ENCODE assay signal across 27 cellular contexts in genomic region chr3:56269755-56270154, GRCh38.
DNase-seq lines count a peak whose midpoint lies in the region; ATAC-seq and TF ChIP-seq lines count a peak whose summit lies in the region.
"Had no signal": no experiment of that assay in that cellular context is flagged by ENCODE, and none has a peak within 500 bp of the region (broad histone marks: within the 10 kb centered on the region; RNA-seq: fewer than 3 reads in every experiment).

No MANE protein-coding gene starts in this region.

- H3K9me3 Mint-ChIP-seq in osteocyte (ENCODE audit: unreplicated experiment): peaks cover 4% of the 10 kb centered on the region
- H3K9me3 Mint-ChIP-seq: activated CD4-positive, alpha-beta T cell treated with anti-CD3 and anti-CD28 coated beads, Interleukin-2, amount 10 ng/mL, durations not matched to agents 7 days and 5 days had no signal

- H3K36me3 Mint-ChIP-seq in osteocyte (ENCODE audit: unreplicated experiment): no peaks in the 10 kb centered on the region
- H3K36me3 Mint-ChIP-seq: IgD-negative memory B cell had no signal

- peak; percentile 17 for DNase-seq in NCI-H1694 (lab: John Stamatoyannopoulos, UW)
- DNase-seq in NCI-H1694 treated with DMSO at 0.1 percent for 48 hours (lab: John Stamatoyannopoulos, UW): no peak
- DNase-seq in astrocyte of the hippocampus (ENCODE audit: low read depth, low spot score): peak; percentile 52
- peak; percentile 14 for DNase-seq in fibroblast of the aortic adventitia (ENCODE audit: low read depth)
- DNase-seq in osteocyte (ENCODE audit: extremely low spot score, unreplicated experiment): no peak
- DNase-seq in iPS-NIHi11 (ENCODE audit: low spot score): no peak
- DNase-seq in DMS53 (lab: John Stamatoyannopoulos, UW): no peak
- DNase-seq: activated CD4-positive, alpha-beta T cell treated with anti-CD3 and anti-CD28 coated beads, Interleukin-2, amount 10 ng/mL, durations not matched to agents 7 days and 5 days; activated naive CD4-positive, alpha-beta T cell; activated T-cell treated with anti-CD3 and anti-CD28 coated beads, Interleukin-2, amount 50 U/mL, for 48 hours; amniotic stem cell; BE2C; COR-L47; DND-41; gastrocnemius medialis; lower lobe of right lung; mucosa of descending colon; NCI-H1105 treated with DMSO at 0.1 percent for 48 hours; NCI-H2081; psoas muscle; small intestine; stimulated activated CD4-positive, alpha-beta T cell treated with anti-CD3 and anti-CD28 coated beads, Interleukin-1b, Interleukin-23, amount 100 ng/mL, for 48 hours; T-helper 9 cell; upper lobe of right lung had no signal

- H3K27me3 Mint-ChIP-seq in osteocyte (ENCODE audit: unreplicated experiment): no peaks in the 10 kb centered on the region
- H3K27me3 Mint-ChIP-seq: IgD-negative memory B cell had no signal

- H3K4me3 Mint-ChIP-seq in osteocyte (ENCODE audit: unreplicated experiment): no peak overlapping the region
- H3K4me3 Mint-ChIP-seq: activated CD4-positive, alpha-beta T cell treated with anti-CD3 and anti-CD28 coated beads, Interleukin-2, amount 10 ng/mL, durations not matched to agents 7 days and 5 days; IgD-negative memory B cell had no signal

- no peak overlapping the region for H3K4me3 ChIP-seq in fibroblast of the aortic adventitia (ENCODE audit: low read depth, low read length)
- H3K4me3 ChIP-seq: dorsolateral prefrontal cortex, gastrocnemius medialis, lower lobe of right lung, mucosa of descending colon, psoas muscle, upper lobe of right lung had no signal

- H3K27ac Mint-ChIP-seq in osteocyte (ENCODE audit: unreplicated experiment): peak overlapping the region; percentile 53
- H3K27ac Mint-ChIP-seq: activated CD4-positive, alpha-beta T cell treated with anti-CD3 and anti-CD28 coated beads, Interleukin-2, amount 10 ng/mL, durations not matched to agents 7 days and 5 days; IgD-negative memory B cell had no signal

- no peak for TF ChIP-seq CTCF in fibroblast of the aortic adventitia (IDR thresholded peaks at IDR 0.05; ENCODE audit: insufficient read depth, low read length)
- TF ChIP-seq CTCF in osteocyte (IDR thresholded peaks at IDR 0.05): no peak

- no peak for ATAC-seq in GM21367 (IDR thresholded peaks at IDR 0.05; ENCODE audit: unreplicated experiment)
- ATAC-seq: gastrocnemius medialis, lower lobe of right lung, mucosa of descending colon, psoas muscle, upper lobe of right lung had no signal

- H3K4me1 Mint-ChIP-seq in osteocyte (ENCODE audit: unreplicated experiment): peaks cover 18% of the 10 kb centered on the region
- H3K4me1 Mint-ChIP-seq: activated CD4-positive, alpha-beta T cell treated with anti-CD3 and anti-CD28 coated beads, Interleukin-2, amount 10 ng/mL, durations not matched to agents 7 days and 5 days; IgD-negative memory B cell had no signal

Comparison
In these comparisons a context has a peak if more than half of its experiments do, and no peak if none do; other contexts are left out.
1. DNase-seq: peak in NCI-H1694 (single experiment), astrocyte of the hippocampus (single experiment) and fibroblast of the aortic adventitia (single experiment); none in NCI-H1694 treated with DMSO at 0.1 percent for 48 hours (single experiment), osteocyte (single experiment), iPS-NIHi11 (single experiment) and DMS53 (single experiment).